ENCODE assay signal across 39 cellular contexts in genomic region chr2:173817582-173817981, GRCh38.
"Had no signal": no experiment of that assay in that cellular context is flagged by ENCODE, and none has a peak within 500 bp of the region (broad histone marks: within the 10 kb centered on the region; RNA-seq: fewer than 3 reads in every experiment).

No MANE protein-coding gene starts in this region.

- DNase-seq: activated effector memory CD4-positive, alpha-beta T cell treated with anti-CD3 and anti-CD28 coated beads, Interleukin-2, amount 50 U/mL, for 16 hours; activated effector memory CD4-positive, alpha-beta T cell treated with Interleukin-2 at 50 U/mL for 16 hours; activated gamma-delta T cell; activated gamma-delta T cell treated with Interleukin-2 at 50 U/mL for 16 hours; activated naive CD4-positive, alpha-beta T cell; activated naive CD4-positive, alpha-beta T cell treated with anti-CD3 and anti-CD28 coated beads for 36 hours; activated naive CD4-positive, alpha-beta T cell treated with anti-CD3 and anti-CD28 coated beads, Interleukin-2, amount 10 ng/mL, durations not matched to agents 7 days and 5 days; activated naive CD4-positive, alpha-beta T cell treated with anti-CD3 and anti-CD28 coated beads, Interleukin-2, amount 50 U/mL, for 16 hours; activated naive CD4-positive, alpha-beta T cell treated with Interleukin-2 at 50 U/mL for 16 hours; activated naive CD8-positive, alpha-beta T cell treated with anti-CD3 and anti-CD28 coated beads for 36 hours; activated naive CD8-positive, alpha-beta T cell treated with anti-CD3 and anti-CD28 coated beads, Interleukin-2, amount 10 ng/mL, durations not matched to agents 7 days and 5 days; activated naive CD8-positive, alpha-beta T cell treated with anti-CD3 and anti-CD28 coated beads, Interleukin-2, amount 50 U/mL, for 24 hours; activated T-cell treated with anti-CD3 and anti-CD28 coated beads, Interleukin-2, amount 50 U/mL, for 24 hours; activated T-cell treated with anti-CD3 and anti-CD28 coated beads, Interleukin-2, amount 50 U/mL, for 4 hours; activated T-cell treated with anti-CD3 and anti-CD28 coated beads, Interleukin-2, amount 50 U/mL, for 48 hours; activated T-cell treated with anti-CD3 and anti-CD28 coated beads, Interleukin-2, amount 50 U/mL, for 72 hours; adrenal gland; amniotic stem cell; amygdala; anterior cingulate cortex; aorta; body of pancreas; brain microvascular endothelial cell; caudate nucleus; central memory CD4-positive, alpha-beta T cell; cerebellar nuclear complex had no signal

- FAIRE-seq: astrocyte, bronchial epithelial cell, colon had no signal

- H3K4me1 ChIP-seq: adrenal gland, ascending aorta, body of pancreas, breast epithelium had no signal

- ATAC-seq: activated naive CD8-positive, alpha-beta T cell treated with anti-CD3 and anti-CD28 coated beads, Interleukin-2, amount 50 U/mL, for 24 hours; activated T-cell treated with anti-CD3 and anti-CD28 coated beads, Interleukin-2, amount 50 U/mL, for 4 hours; activated T-cell treated with anti-CD3 and anti-CD28 coated beads, Interleukin-2, amount 50 U/mL, for 72 hours; activated T-helper 17 cell treated with anti-CD3 and anti-CD28 coated beads, Interleukin-2, amount 50 U/mL, for 72 hours; body of pancreas had no signal

- H3K36me3 ChIP-seq: adrenal gland, ascending aorta, brain microvascular endothelial cell, breast epithelium, cardiac muscle cell had no signal

- H3K4me3 ChIP-seq: adrenal gland, ascending aorta, body of pancreas, breast epithelium, cardiac muscle cell had no signal

- H3K36me3 Mint-ChIP-seq: activated naive CD4-positive, alpha-beta T cell treated with anti-CD3 and anti-CD28 coated beads, Interleukin-2, amount 10 ng/mL, durations not matched to agents 7 days and 5 days; activated naive CD4-positive, alpha-beta T cell treated with anti-CD3 and anti-CD28 coated beads, Interleukin-2, amount 50 U/mL, for 24 hours; activated naive CD8-positive, alpha-beta T cell; activated naive CD8-positive, alpha-beta T cell treated with anti-CD3 and anti-CD28 coated beads for 36 hours; activated naive CD8-positive, alpha-beta T cell treated with anti-CD3 and anti-CD28 coated beads, Interleukin-2, amount 10 ng/mL, durations not matched to agents 7 days and 5 days; brain had no signal

- H3K9me3 Mint-ChIP-seq: activated naive CD4-positive, alpha-beta T cell treated with anti-CD3 and anti-CD28 coated beads for 36 hours; activated naive CD4-positive, alpha-beta T cell treated with anti-CD3 and anti-CD28 coated beads, Interleukin-2, amount 10 ng/mL, durations not matched to agents 7 days and 5 days; activated naive CD4-positive, alpha-beta T cell treated with anti-CD3 and anti-CD28 coated beads, Interleukin-2, amount 50 U/mL, for 24 hours; activated naive CD8-positive, alpha-beta T cell treated with anti-CD3 and anti-CD28 coated beads for 36 hours; activated naive CD8-positive, alpha-beta T cell treated with anti-CD3 and anti-CD28 coated beads, Interleukin-2, amount 10 ng/mL, durations not matched to agents 7 days and 5 days; activated naive CD8-positive, alpha-beta T cell treated with anti-CD3 and anti-CD28 coated beads, Interleukin-2, amount 50 U/mL, for 24 hours; activated T-cell treated with anti-CD3 and anti-CD28 coated beads, Interleukin-2, amount 50 U/mL, for 24 hours; activated T-cell treated with anti-CD3 and anti-CD28 coated beads, Interleukin-2, amount 50 U/mL, for 4 hours; activated T-cell treated with anti-CD3 and anti-CD28 coated beads, Interleukin-2, amount 50 U/mL, for 72 hours; activated T-helper 1 cell treated with anti-CD3 and anti-CD28 coated beads, Interleukin-12 subunit alpha, Interleukin-12 subunit beta, Interleukin-2, Interleukin-4 antibody, amounts not matched to agents 30 ng/mL and 10 ng/mL and 1 ng/mL, durations not matched to agents 14 hours and 24 hours and 36 hours; activated T-helper 17 cell treated with anti-CD3 and anti-CD28 coated beads, Interleukin-2, amount 50 U/mL, for 72 hours; activated T-helper 2 cell treated with anti-CD3 and anti-CD28 coated beads, Interferon-gamma antibody, Interleukin-2, Interleukin-4, amounts not matched to agents 10 μg/mL and 5 μg/mL and 100 μg/mL, durations not matched to agents 14 hours and 24 hours and 36 hours; central memory CD8-positive, alpha-beta T cell had no signal

- H3K27ac Mint-ChIP-seq: activated naive CD4-positive, alpha-beta T cell treated with anti-CD3 and anti-CD28 coated beads for 36 hours; activated naive CD4-positive, alpha-beta T cell treated with anti-CD3 and anti-CD28 coated beads, Interleukin-2, amount 10 ng/mL, durations not matched to agents 7 days and 5 days; activated naive CD4-positive, alpha-beta T cell treated with anti-CD3 and anti-CD28 coated beads, Interleukin-2, amount 50 U/mL, for 24 hours; activated naive CD8-positive, alpha-beta T cell; activated naive CD8-positive, alpha-beta T cell treated with anti-CD3 and anti-CD28 coated beads for 36 hours; activated naive CD8-positive, alpha-beta T cell treated with anti-CD3 and anti-CD28 coated beads, Interleukin-2, amount 10 ng/mL, durations not matched to agents 7 days and 5 days; activated naive CD8-positive, alpha-beta T cell treated with anti-CD3 and anti-CD28 coated beads, Interleukin-2, amount 50 U/mL, for 24 hours; activated T-cell treated with anti-CD3 and anti-CD28 coated beads, Interleukin-2, amount 50 U/mL, for 24 hours; activated T-helper 1 cell treated with anti-CD3 and anti-CD28 coated beads, Interleukin-12 subunit alpha, Interleukin-12 subunit beta, Interleukin-2, Interleukin-4 antibody, amounts not matched to agents 30 ng/mL and 10 ng/mL and 1 ng/mL, durations not matched to agents 14 hours and 24 hours and 36 hours; activated T-helper 17 cell treated with anti-CD3 and anti-CD28 coated beads, Interleukin-2, amount 50 U/mL, for 72 hours; activated T-helper 2 cell treated with anti-CD3 and anti-CD28 coated beads, Interferon-gamma antibody, Interleukin-2, Interleukin-4, amounts not matched to agents 10 μg/mL and 5 μg/mL and 100 μg/mL, durations not matched to agents 14 hours and 24 hours and 36 hours; brain had no signal

- H3K9me3 ChIP-seq: adrenal gland, ascending aorta, body of pancreas, breast epithelium had no signal

- H3K27ac ChIP-seq: adrenal gland, ascending aorta, body of pancreas, brain microvascular endothelial cell, breast epithelium, cardiac muscle cell had no signal

- H3K27me3 ChIP-seq: ascending aorta, body of pancreas, brain microvascular endothelial cell, breast epithelium, cardiac muscle cell had no signal
